ENCODE assay signal across 30 cellular contexts in the genomic region with DNA sequence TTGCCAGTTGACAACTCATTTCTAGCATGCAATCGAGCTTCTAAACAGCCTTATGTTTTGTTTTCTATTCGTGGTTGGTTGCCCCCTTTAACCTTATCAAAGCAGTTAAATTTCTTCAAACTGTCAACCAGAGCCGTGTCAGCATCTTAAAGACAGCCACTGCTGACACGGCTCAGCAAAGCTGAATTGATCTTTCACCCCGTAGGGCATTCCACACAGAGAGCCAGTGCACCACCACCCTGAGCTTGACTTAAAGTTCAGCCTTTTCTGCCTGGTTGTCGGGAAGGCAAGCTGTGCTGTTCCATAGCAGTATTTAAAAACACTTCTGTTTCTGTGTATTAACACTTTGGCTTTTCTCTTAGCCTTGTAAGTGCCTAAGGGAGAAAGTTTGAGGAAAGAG.
A peak's percentile ranks its signal among the peaks of the same experiment; 100 is the strongest.
DNase-seq lines count a peak whose midpoint lies in the region; TF ChIP-seq lines count a peak whose summit lies in the region.
"Had no signal": no experiment of that assay in that cellular context is flagged by ENCODE, and none has a peak within 500 bp of the region (broad histone marks: within the 10 kb centered on the region; RNA-seq: fewer than 3 reads in every experiment).

No MANE protein-coding gene starts in this region.

- no peak overlapping the region for H3K27ac ChIP-seq in mesendoderm (ENCODE audit: low read depth, low read length)
- no peak overlapping the region for H3K27ac ChIP-seq in Karpas-422 (ENCODE audit: low read length)
- H3K27ac ChIP-seq: adrenal gland, brain microvascular endothelial cell, dorsolateral prefrontal cortex, right lobe of liver, stomach, tibial artery had no signal

- H3K27me3 Mint-ChIP-seq in glutamatergic neuron (ENCODE audit: unreplicated experiment): no peaks in the 10 kb centered on the region
- H3K27me3 Mint-ChIP-seq: activated CD8-positive, alpha-beta T cell treated with anti-CD3 and anti-CD28 coated beads for 36 hours; CD8-positive, alpha-beta memory T cell had no signal

- H3K9ac ChIP-seq in mesendoderm (ENCODE audit: low read length) (no peak overlapping the region), Karpas-422 (ENCODE audit: low read length) (no peak overlapping the region)

- H3K4me1 Mint-ChIP-seq in glutamatergic neuron (ENCODE audit: low read depth, unreplicated experiment): peaks cover 5% of the 10 kb centered on the region
- H3K4me1 Mint-ChIP-seq: CD8-positive, alpha-beta memory T cell; mesothelial cell of epicardium had no signal

- H2BK120ac ChIP-seq in mesendoderm (ENCODE audit: low read depth, low read length): no peak overlapping the region

- H3K27ac Mint-ChIP-seq in glutamatergic neuron (ENCODE audit: unreplicated experiment): no peak overlapping the region
- H3K27ac Mint-ChIP-seq: activated CD8-positive, alpha-beta T cell treated with anti-CD3 and anti-CD28 coated beads for 36 hours; activated naive CD4-positive, alpha-beta T cell treated with anti-CD3 and anti-CD28 coated beads for 36 hours; activated T-helper 1 cell treated with anti-CD3 and anti-CD28 coated beads, Interleukin-12 subunit alpha, Interleukin-12 subunit beta, Interleukin-2, Interleukin-4 antibody, amounts not matched to agents 30 ng/mL and 10 ng/mL and 1 ng/mL, durations not matched to agents 14 hours and 24 hours and 36 hours; CD8-positive, alpha-beta memory T cell; mesothelial cell of epicardium; T-helper 2 cell treated with Interferon-gamma antibody and Interleukin-4, amounts not matched to agents 5 μg/mL and 100 μg/mL, for 36 hours had no signal

- no peak overlapping the region for H3K23ac ChIP-seq in mesendoderm (ENCODE audit: low read length)

- H3K79me2 ChIP-seq in mesendoderm (ENCODE audit: control insufficient read depth, insufficient read depth, low read length): no peaks in the 10 kb centered on the region
- no peaks in the 10 kb centered on the region for H3K79me2 ChIP-seq in Karpas-422 (ENCODE audit: low read length)

- H3K36me3 Mint-ChIP-seq in glutamatergic neuron (ENCODE audit: unreplicated experiment): no peaks in the 10 kb centered on the region
- H3K36me3 Mint-ChIP-seq: CD8-positive, alpha-beta memory T cell; mesothelial cell of epicardium had no signal

- no peak overlapping the region for H2AFZ ChIP-seq in Karpas-422 (ENCODE audit: low read length)

- no peak overlapping the region for H2AK5ac ChIP-seq in mesendoderm (ENCODE audit: low read length)

- H3K27me3 ChIP-seq in mesendoderm (ENCODE audit: insufficient read depth, low read length, poor library complexity) (no peaks in the 10 kb centered on the region), Karpas-422 (ENCODE audit: low read length) (no peaks in the 10 kb centered on the region; the same call in 1 of the 2 replicates)
- H3K27me3 ChIP-seq: adrenal gland, BE2C, brain microvascular endothelial cell, dorsolateral prefrontal cortex, gastrocnemius medialis, right lobe of liver, stomach, tibial artery had no signal

- DNase-seq in HEK293T (ENCODE audit: extremely low spot score) (peak; percentile 23), glutamatergic neuron (peak; percentile 20), mesendoderm (peak; percentile 23), retinal pigment epithelial cell (ENCODE audit: low read depth) (peak; percentile 1), NCI-H1436 (lab: John Stamatoyannopoulos, UW) (no peak), Karpas-422 (no peak), NCI-H187 treated with DMSO at 0.1 percent for 48 hours (lab: John Stamatoyannopoulos, UW) (no peak)
- DNase-seq in stimulated activated naive CD4-positive, alpha-beta T cell treated with Interleukin-2 at 50 U/mL for 16 hours (lab: John Stamatoyannopoulos, UW): no peak
- DNase-seq: activated CD8-positive, alpha-beta memory T cell treated with anti-CD3 and anti-CD28 coated beads, Interleukin-2, amount 50 U/mL, for 48 hours; activated CD8-positive, alpha-beta T cell treated with anti-CD3 and anti-CD28 coated beads for 36 hours; activated naive CD4-positive, alpha-beta T cell treated with anti-CD3 and anti-CD28 coated beads for 36 hours; adrenal gland; BE2C; brain microvascular endothelial cell; CD8-positive, alpha-beta memory T cell; DMS 273 treated with DMSO at 0.1 percent for 48 hours; dorsolateral prefrontal cortex; gastrocnemius medialis; hypothalamus; NCI-H1092 treated with DMSO at 0.1 percent for 48 hours; NCI-H1930; NCI-H510A treated with DMSO at 0.1 percent for 48 hours; right lobe of liver; stimulated activated CD4-positive, alpha-beta T cell treated with anti-CD3 and anti-CD28 coated beads, Interleukin-12 subunit alpha, Interleukin-12 subunit beta, amount 100 ng/mL, for 4 hours; stimulated activated CD4-positive, alpha-beta T cell treated with anti-CD3 and anti-CD28 coated beads, Interleukin-2, amount 100 ng/mL, for 48 hours; stomach; tibial artery had no signal

- POLR2A ChIA-PET in HEK293T (lab: Yijun Ruan, JAX): no interaction called here

- H3K56ac ChIP-seq in mesendoderm (ENCODE audit: low read length): peak overlapping the region; percentile 1

- no peak overlapping the region for H2BK15ac ChIP-seq in mesendoderm (replicated peaks; ENCODE audit: low read depth)

- H3K4me2 ChIP-seq in mesendoderm (ENCODE audit: low read length) (no peak overlapping the region), Karpas-422 (ENCODE audit: low read depth, low read length, poor library complexity, severe bottlenecking) (no peak overlapping the region)

- no peaks in the 10 kb centered on the region for H4K20me1 ChIP-seq in Karpas-422 (ENCODE audit: insufficient read depth, low read depth, low read length)

- no CpG with 5 or more reads among the region's 6 CpGs for WGBS in mesendoderm (ENCODE audit: extremely low coverage, insufficient coverage, low lambda C conversion rate)

- H3K4ac ChIP-seq in mesendoderm (ENCODE audit: low read depth, low read length): no peak overlapping the region

- peaks cover 8% of the 10 kb centered on the region for H3K9me3 ChIP-seq in Karpas-422 (ENCODE audit: low read length)
- H3K9me3 ChIP-seq: adrenal gland, BE2C, gastrocnemius medialis, right lobe of liver, stomach, tibial artery had no signal

- CTCF ChIA-PET in HEK293T (lab: Yijun Ruan, JAX): no interaction called here

- no peak overlapping the region for H3K4me3 Mint-ChIP-seq in glutamatergic neuron (ENCODE audit: unreplicated experiment)
- H3K4me3 Mint-ChIP-seq: activated CD8-positive, alpha-beta T cell treated with anti-CD3 and anti-CD28 coated beads for 36 hours; activated naive CD4-positive, alpha-beta T cell treated with anti-CD3 and anti-CD28 coated beads for 36 hours; activated T-helper 1 cell treated with anti-CD3 and anti-CD28 coated beads, Interleukin-12 subunit alpha, Interleukin-12 subunit beta, Interleukin-2, Interleukin-4 antibody, amounts not matched to agents 30 ng/mL and 10 ng/mL and 1 ng/mL, durations not matched to agents 14 hours and 24 hours and 36 hours; CD8-positive, alpha-beta memory T cell; mesothelial cell of epicardium; T-helper 2 cell treated with Interferon-gamma antibody and Interleukin-4, amounts not matched to agents 5 μg/mL and 100 μg/mL, for 36 hours had no signal

- H3K36me3 ChIP-seq in mesendoderm (ENCODE audit: control insufficient read depth, insufficient read depth, low read length) (no peaks in the 10 kb centered on the region), Karpas-422 (ENCODE audit: insufficient read depth, low read length) (no peaks in the 10 kb centered on the region)
- H3K36me3 ChIP-seq: adrenal gland, BE2C, brain microvascular endothelial cell, gastrocnemius medialis, right lobe of liver, stomach, tibial artery had no signal

- H3K9me3 Mint-ChIP-seq in glutamatergic neuron (ENCODE audit: unreplicated experiment): no peaks in the 10 kb centered on the region
- H3K9me3 Mint-ChIP-seq: activated T-helper 1 cell treated with anti-CD3 and anti-CD28 coated beads, Interleukin-12 subunit alpha, Interleukin-12 subunit beta, Interleukin-2, Interleukin-4 antibody, amounts not matched to agents 30 ng/mL and 10 ng/mL and 1 ng/mL, durations not matched to agents 14 hours and 24 hours and 36 hours; mesothelial cell of epicardium had no signal

- no peak overlapping the region for H2BK5ac ChIP-seq in mesendoderm (ENCODE audit: low read length)

- no peak overlapping the region for H4K8ac ChIP-seq in mesendoderm (ENCODE audit: low read depth, low read length)

- H3K18ac ChIP-seq in mesendoderm (ENCODE audit: low read length): no peak overlapping the region

- H3K9me2 ChIP-seq in Karpas-422 (replicated peaks; ENCODE audit: insufficient read depth, low read length): no peaks in the 10 kb centered on the region

- H3K4me3 ChIP-seq in mesendoderm (ENCODE audit: low read length) (no peak overlapping the region), retinal pigment epithelial cell (ENCODE audit: low read length) (no peak overlapping the region), Karpas-422 (ENCODE audit: low read length) (no peak overlapping the region)
- H3K4me3 ChIP-seq: adrenal gland, dorsolateral prefrontal cortex, gastrocnemius medialis, right lobe of liver, stomach, tibial artery had no signal

- TF ChIP-seq CTCF in glutamatergic neuron (IDR thresholded peaks at IDR 0.05; ENCODE audit: partially characterized antibody, unreplicated experiment) (no peak), retinal pigment epithelial cell (conservative IDR thresholded peaks at IDR 0.05; ENCODE audit: low read depth, low read length) (no peak)

- H3K79me1 ChIP-seq in mesendoderm (ENCODE audit: low read length): no peaks in the 10 kb centered on the region

- no peak overlapping the region for H4K5ac ChIP-seq in mesendoderm (ENCODE audit: low read length)

- no peaks in the 10 kb centered on the region for H3K4me1 ChIP-seq in mesendoderm (ENCODE audit: control insufficient read depth, low read depth, low read length)
- H3K4me1 ChIP-seq in Karpas-422 (ENCODE audit: low read length): no peaks in the 10 kb centered on the region
- H3K4me1 ChIP-seq: adrenal gland, BE2C, right lobe of liver, stomach, tibial artery had no signal

TF ChIP-seq in HEK293T, 16 proteins besides CTCF, POLR2A, EP300 and RAD21:
- TF ChIP-seq FOXK2 (IDR thresholded peaks at IDR 0.05): no peak
- no peak for TF ChIP-seq SP1 (IDR thresholded peaks at IDR 0.05)
- no peak for TF ChIP-seq LEF1 (IDR thresholded peaks at IDR 0.05; ENCODE audit: borderline replicate concordance)
- TF ChIP-seq L3MBTL2 (conservative IDR thresholded peaks at IDR 0.05): no peak
- TF ChIP-seq HDGF (IDR thresholded peaks at IDR 0.05; ENCODE audit: borderline replicate concordance): no peak
- no peak for TF ChIP-seq TARDBP (IDR thresholded peaks at IDR 0.05)
- TF ChIP-seq FOXA1 (IDR thresholded peaks at IDR 0.05): no peak
- no peak for TF ChIP-seq ZNF384 (IDR thresholded peaks at IDR 0.05)
- no peak for TF ChIP-seq BHLHE40 (IDR thresholded peaks at IDR 0.05; ENCODE audit: borderline replicate concordance)
- TF ChIP-seq ARNT (IDR thresholded peaks at IDR 0.05): no peak
- no peak for TF ChIP-seq NFRKB (IDR thresholded peaks at IDR 0.05)
- TF ChIP-seq ELF4 (IDR thresholded peaks at IDR 0.05): no peak

Comparison
In these comparisons a context has a peak if more than half of its experiments do, and no peak if none do; other contexts are left out.
1. DNase-seq: peak in HEK293T (single experiment), glutamatergic neuron (single experiment), mesendoderm (single experiment) and retinal pigment epithelial cell (single experiment); none in NCI-H1436 (single experiment), stimulated activated naive CD4-positive, alpha-beta T cell treated with Interleukin-2 at 50 U/mL for 16 hours (single experiment), Karpas-422 (single experiment) and NCI-H187 treated with DMSO at 0.1 percent for 48 hours (single experiment).